ENCODE assay signal across 18 cellular contexts in genomic region chr9:115636596-115636995, GRCh38.
A peak's percentile ranks its signal among the peaks of the same experiment; 100 is the strongest.
DNase-seq lines count a peak whose midpoint lies in the region; ATAC-seq and TF ChIP-seq lines count a peak whose summit lies in the region.
"Had no signal": no experiment of that assay in that cellular context is flagged by ENCODE, and none has a peak within 500 bp of the region (broad histone marks: within the 10 kb centered on the region; RNA-seq: fewer than 3 reads in every experiment).

No MANE protein-coding gene starts in this region.

- peaks cover 4% of the 10 kb centered on the region for H3F3A ChIP-seq in smooth muscle cell (ENCODE audit: low read depth)

- in situ Hi-C loops in mammary epithelial cell (cut with MboI; ENCODE audit: low sequenced_read_pairs in 2 of 2), result no loop called here

- H3K79me2 ChIP-seq in mammary epithelial cell (ENCODE audit: insufficient read depth, low read length) (no peaks in the 10 kb centered on the region), smooth muscle cell (ENCODE audit: low read depth) (no peaks in the 10 kb centered on the region)

- no peaks in the 10 kb centered on the region for H4K20me1 ChIP-seq in mammary epithelial cell (ENCODE audit: insufficient read depth, low read length)
- no peaks in the 10 kb centered on the region for H4K20me1 ChIP-seq in smooth muscle cell (ENCODE audit: low read depth)

- no peak overlapping the region for H3K4me3 ChIP-seq in mammary epithelial cell (replicated peaks in 1 of 3; ENCODE audit: insufficient read depth in 1 of 3, low read depth in 2 of 3, low read length in 3 of 3)
- H3K4me3 ChIP-seq in breast epithelium, result no peak overlapping the region
- no peak overlapping the region for H3K4me3 ChIP-seq in smooth muscle cell
- H3K4me3 ChIP-seq: SJCRH30 had no signal

- no peak overlapping the region for H3K4me2 ChIP-seq in mammary epithelial cell (ENCODE audit: insufficient read depth, low read depth, low read length)
- H3K4me2 ChIP-seq in smooth muscle cell, result no peak overlapping the region

- H2AFZ ChIP-seq in mammary epithelial cell (ENCODE audit: low read depth, low read length), result peak overlapping the region; percentile 58
- no peak overlapping the region for H2AFZ ChIP-seq in smooth muscle cell (ENCODE audit: low read depth)

- CTCF ChIA-PET in mammary epithelial cell (lab: Charles Lee; ENCODE audit: low non-redundant PET), result no interaction called here

- H3K27ac ChIP-seq in mammary epithelial cell (ENCODE audit: insufficient read depth, low read depth, low read length), result no peak overlapping the region
- H3K27ac ChIP-seq in breast epithelium, result no peak overlapping the region
- peak overlapping the region; percentile 22 for H3K27ac ChIP-seq in epithelial cell of prostate
- H3K27ac ChIP-seq in smooth muscle cell (ENCODE audit: low read depth), result no peak overlapping the region
- H3K27ac ChIP-seq: HL-60, SJCRH30 had no signal

- no TSS peak for BruUV-seq in mammary epithelial cell (replicated peaks; lab: Mats Ljungman, UMichigan)

- H3K4me1 ChIP-seq in mammary epithelial cell (ENCODE audit: insufficient read depth, low read length) (peaks cover 31% of the 10 kb centered on the region), breast epithelium (no peaks in the 10 kb centered on the region), smooth muscle cell (ENCODE audit: low read depth) (peaks cover 4% of the 10 kb centered on the region)

- TF ChIP-seq CTCF in mammary epithelial cell (conservative IDR thresholded peaks at IDR 0.05 in 1 of 2, IDR thresholded peaks at IDR 0.05 in 1 of 2; ENCODE audit: extremely low read depth in 1 of 2, insufficient read depth in 1 of 2, low read depth in 1 of 2, low read length in 2 of 2) (no peak), breast epithelium (IDR thresholded peaks at IDR 0.05) (no peak), smooth muscle cell (IDR thresholded peaks at IDR 0.05; ENCODE audit: borderline replicate concordance, insufficient read depth, poor library complexity, severe bottlenecking) (no peak)

- no peaks in the 10 kb centered on the region for H3K9me3 ChIP-seq in mammary epithelial cell (replicated peaks; ENCODE audit: insufficient read depth, low read length)
- no peaks in the 10 kb centered on the region for H3K9me3 ChIP-seq in breast epithelium
- H3K9me3 ChIP-seq in smooth muscle cell (replicated peaks; ENCODE audit: low read depth), result no peaks in the 10 kb centered on the region
- H3K9me3 ChIP-seq: SJCRH30 had no signal

- intact Hi-C loops in mammary epithelial cell (cut with micrococcal nuclease) (no loop called here), breast epithelium (cut with DNase I; ENCODE audit: low total_unique reads) (no loop called here), left ventricle myocardium superior (cut with micrococcal nuclease) (no loop called here)

- H3K9ac ChIP-seq in mammary epithelial cell (ENCODE audit: insufficient read depth, low read length) (no peak overlapping the region), smooth muscle cell (ENCODE audit: low read depth) (no peak overlapping the region)

- DNase-seq in mammary epithelial cell, result peak; percentile 3
- no peak for DNase-seq in breast epithelium (ENCODE audit: low spot score in 2 of 2)
- DNase-seq in NCI-H69 (lab: John Stamatoyannopoulos, UW), result peak; percentile 6
- peak; percentile 14 for DNase-seq in epithelial cell of prostate (ENCODE audit: low read depth, low spot score)
- no peak for DNase-seq in activated CD4-positive, CD25-positive, alpha-beta regulatory T cell treated with anti-CD3 and anti-CD28 coated beads, Interleukin-2, amount 50 U/mL, for 72 hours
- no peak for DNase-seq in epidermal melanocyte (ENCODE audit: insufficient read length, low spot score)
- no peak for DNase-seq in smooth muscle cell (lab: John Stamatoyannopoulos, UW; ENCODE audit: unreplicated experiment)
- no peak for DNase-seq in left ventricle myocardium superior
- DNase-seq: H9; KG1; NCI-H1092; NCI-H1436; NCI-H2029; NCI-H446; NK-92 treated with Interleukin-12 subunit alpha and Interleukin-12 subunit beta, amount 100 ng/mL, for 24 hours; SJCRH30 had no signal

- no peak for TF ChIP-seq POLR2A in breast epithelium (IDR thresholded peaks at IDR 0.05)

- H3K36me3 ChIP-seq in mammary epithelial cell (ENCODE audit: insufficient read depth, low read length) (no peaks in the 10 kb centered on the region), breast epithelium (no peaks in the 10 kb centered on the region), smooth muscle cell (ENCODE audit: low read depth) (no peaks in the 10 kb centered on the region)
- H3K36me3 ChIP-seq: SJCRH30 had no signal

- dilution Hi-C loops in mammary epithelial cell (cut with HindIII; ENCODE audit: low sequenced_read_pairs), result no loop called here

- WGBS in mammary epithelial cell (ENCODE audit: low coverage, missing lambda C conversion rate), result 39% methylated on average over 4 of the region's 4 CpGs
- 77% methylated on average over 4 of the region's 4 CpGs for WGBS in smooth muscle cell (ENCODE audit: low lambda C conversion rate)

- no peaks in the 10 kb centered on the region for H3K27me3 ChIP-seq in mammary epithelial cell (ENCODE audit: insufficient read depth, low read length)
- H3K27me3 ChIP-seq in breast epithelium, result no peaks in the 10 kb centered on the region
- no peaks in the 10 kb centered on the region for H3K27me3 ChIP-seq in smooth muscle cell (ENCODE audit: low read depth)
- H3K27me3 ChIP-seq: SJCRH30 had no signal

- ATAC-seq in left ventricle myocardium superior, result no peak
- ATAC-seq: Panc1 had no signal

Comparison
In these comparisons a context has a peak if more than half of its experiments do, and no peak if none do; other contexts are left out.
1. DNase-seq: peak in mammary epithelial cell (single experiment), NCI-H69 (single experiment) and epithelial cell of prostate (single experiment); none in breast epithelium (0 of 2), activated CD4-positive, CD25-positive, alpha-beta regulatory T cell treated with anti-CD3 and anti-CD28 coated beads, Interleukin-2, amount 50 U/mL, for 72 hours (single experiment), epidermal melanocyte (single experiment), smooth muscle cell (single experiment) and left ventricle myocardium superior (single experiment).